8 cellular contexts compared by ENCODE assay signal in the genomic region with DNA sequence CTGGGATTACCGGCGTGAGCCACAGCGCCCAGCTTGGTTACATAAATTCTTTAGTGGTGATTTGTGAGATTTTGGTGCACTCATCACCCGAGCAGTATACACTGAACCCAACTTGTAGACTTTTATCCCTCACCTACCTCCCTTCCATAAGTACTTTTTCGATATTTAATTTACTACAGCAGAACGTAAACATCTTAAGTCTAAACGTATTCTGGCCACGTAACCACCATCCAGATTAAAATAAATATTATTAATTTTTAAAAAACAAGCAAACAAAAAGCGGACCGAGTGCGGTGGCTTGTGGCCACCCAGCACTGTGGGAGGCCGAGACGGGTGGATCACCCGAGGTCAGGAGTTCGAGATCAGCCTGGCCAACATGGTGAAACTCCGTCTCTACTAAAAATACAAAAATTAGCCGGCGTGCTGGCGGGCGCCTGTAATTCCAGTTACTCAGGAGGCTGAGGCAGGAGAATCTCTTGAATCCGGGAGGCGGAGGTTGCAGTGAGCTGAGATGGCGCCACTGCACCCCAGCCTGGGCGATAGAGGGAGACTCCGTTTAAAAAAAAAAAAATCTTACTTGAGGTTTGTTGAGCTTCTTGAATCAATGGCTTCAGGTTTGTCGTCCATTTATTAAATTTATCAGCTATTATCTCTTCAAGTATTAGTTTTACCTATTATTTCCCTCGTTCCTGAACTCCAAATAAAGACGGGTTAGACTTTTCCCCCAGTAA. TPM values are rescaled to one million over a fixed set of nuclear protein-coding genes. Genes with fewer than 3 reads are reported as not detected.
A peak's percentile ranks its signal among the peaks of the same experiment; 100 is the strongest.
DNase-seq lines count a peak whose midpoint lies in the region; ATAC-seq and TF ChIP-seq lines count a peak whose summit lies in the region.
"Not testable (repeated sequence)": the region's sequence is repeated elsewhere in the genome, so short reads cannot be mapped to it uniquely, and the experiment has no call there.

No MANE protein-coding gene starts in this region.

- TF ChIP-seq CTCF in gastroesophageal sphincter (IDR thresholded peaks at IDR 0.05) (peak in 2 of 4 experiments; percentile 16 to 22), neural progenitor cell (IDR thresholded peaks at IDR 0.05) (peak; percentile 29)

- H3K79me2 ChIP-seq in neural progenitor cell (ENCODE audit: low read depth), result peaks cover 40% of the 10 kb centered on the region

- peak overlapping the region; percentile 1 for H3K9ac ChIP-seq in neural progenitor cell

- H3K36me3 ChIP-seq in gastroesophageal sphincter (peaks cover 0 to 26% of the 10 kb centered on the region in 2 donors), neural progenitor cell (peaks cover 22% of the 10 kb centered on the region)

- not testable (repeated sequence) for TF ChIP-seq EP300 in gastroesophageal sphincter (IDR thresholded peaks at IDR 0.05)

- 6 to 11% methylated on average over 23 to 28 of the region's 28 CpGs for WGBS in gastroesophageal sphincter (ENCODE audit: low coverage in 1 of 2), 2 donors

- H3K4me1 Mint-ChIP-seq in activated naive CD4-positive, alpha-beta T cell treated with anti-CD3 and anti-CD28 coated beads, Interleukin-2, amount 10 ng/mL, durations not matched to agents 7 days and 5 days, result peaks cover 37% of the 10 kb centered on the region
- H3K4me1 Mint-ChIP-seq in neural progenitor cell, result peaks cover 19% of the 10 kb centered on the region

- not testable (repeated sequence) for H3K27me3 ChIP-seq in gastroesophageal sphincter, neural progenitor cell

- peaks cover 36% of the 10 kb centered on the region for H3K36me3 Mint-ChIP-seq in activated naive CD4-positive, alpha-beta T cell treated with anti-CD3 and anti-CD28 coated beads, Interleukin-2, amount 10 ng/mL, durations not matched to agents 7 days and 5 days
- H3K36me3 Mint-ChIP-seq in neural progenitor cell, result peaks cover 26% of the 10 kb centered on the region

- peaks cover 19% of the 10 kb centered on the region for H4K20me1 ChIP-seq in neural progenitor cell (ENCODE audit: low read depth)

- H3F3A ChIP-seq in neural progenitor cell (ENCODE audit: low read depth), result peaks cover 33% of the 10 kb centered on the region

- H3K4me1 ChIP-seq in gastroesophageal sphincter, result peaks cover 0 to 32% (median 5%) of the 10 kb centered on the region in 3 donors
- peaks cover 11% of the 10 kb centered on the region for H3K4me1 ChIP-seq in neural progenitor cell

- CTCF ChIA-PET in activated naive CD4-positive, alpha-beta T cell treated with anti-CD3 and anti-CD28 coated beads, Interleukin-2, amount 10 ng/mL, durations not matched to agents 7 days and 5 days (lab: Charles Lee), result interaction anchor here (0.6 to 2.0 kb wide), 9 partner anchors 63 to 320 kb away, joined by 3 to 8 read pairs (median 3); partner anchors contain the start of gene RAB13

- H3K4me3 ChIP-seq in gastroesophageal sphincter (peak overlapping the region; percentile 52 to 80), neural progenitor cell (peak overlapping the region; percentile 74)

- TF ChIP-seq POLR2A in gastroesophageal sphincter (IDR thresholded peaks at IDR 0.05), result not testable (repeated sequence)

- not testable (repeated sequence) for H3K27ac Mint-ChIP-seq in activated naive CD4-positive, alpha-beta T cell treated with anti-CD3 and anti-CD28 coated beads, Interleukin-2, amount 10 ng/mL, durations not matched to agents 7 days and 5 days
- H3K27ac Mint-ChIP-seq in neural progenitor cell, result peak overlapping the region; percentile 9

- peak; percentile 85 for DNase-seq in ELR (ENCODE audit: low read depth)
- DNase-seq in NCI-H1417 (lab: John Stamatoyannopoulos, UW), result peak in 2 of 3 experiments; percentile 69 to 84
- DNase-seq in SW 1271 (lab: John Stamatoyannopoulos, UW), result peak; percentile 55 to 83
- DNase-seq in activated naive CD4-positive, alpha-beta T cell treated with anti-CD3 and anti-CD28 coated beads, Interleukin-2, amount 10 ng/mL, durations not matched to agents 7 days and 5 days, result peak; percentile 59
- peak; percentile 32 for DNase-seq in neural progenitor cell (ENCODE audit: low spot score)

- H3K4me3 Mint-ChIP-seq in activated naive CD4-positive, alpha-beta T cell treated with anti-CD3 and anti-CD28 coated beads, Interleukin-2, amount 10 ng/mL, durations not matched to agents 7 days and 5 days; neural progenitor cell: not testable (repeated sequence)

- peak overlapping the region; percentile 63 for H3K4me2 ChIP-seq in neural progenitor cell

- not testable (repeated sequence) for H3K9me3 ChIP-seq in gastroesophageal sphincter; neural progenitor cell (ENCODE audit: low read depth)

- peak overlapping the region; percentile 85 for H2AFZ ChIP-seq in neural progenitor cell (replicated peaks)

- H3K27me3 Mint-ChIP-seq in activated naive CD4-positive, alpha-beta T cell treated with anti-CD3 and anti-CD28 coated beads, Interleukin-2, amount 10 ng/mL, durations not matched to agents 7 days and 5 days; neural progenitor cell (ENCODE audit: insufficient read depth, low read depth): not testable (repeated sequence)

- not testable (repeated sequence) for H3K9me3 Mint-ChIP-seq in activated naive CD4-positive, alpha-beta T cell treated with anti-CD3 and anti-CD28 coated beads, Interleukin-2, amount 10 ng/mL, durations not matched to agents 7 days and 5 days; neural progenitor cell

- peak overlapping the region; percentile 85 to 90 (median 88) for H3K27ac ChIP-seq in gastroesophageal sphincter
- H3K27ac ChIP-seq in neural progenitor cell, result not testable (repeated sequence)
- peak overlapping the region; percentile 69 for H3K27ac ChIP-seq in temporal lobe (ENCODE audit: low read depth, low read length)

- ATAC-seq in HG02610 (IDR thresholded peaks at IDR 0.05; ENCODE audit: unreplicated experiment), result peak; percentile 11
- peak; percentile 54 for ATAC-seq in gastroesophageal sphincter

RNA-seq across cellular contexts. Expression of gene ILF2, which starts 1.0 kb away (rescaled TPM):
- total RNA-seq in gastroesophageal sphincter (10 to 100 TPM; 52.1 to 99.2 (median 79.3) TPM), neural progenitor cell (ENCODE audit: low replicate concordance) (474 and 475 TPM in 2 replicates), temporal lobe (133 TPM)

RNA-seq across cellular contexts. Expression of gene NPR1, which starts 6.7 kb away (rescaled TPM):
- total RNA-seq in gastroesophageal sphincter, result 10 to 100 TPM; 36.7 to 57.0 (median 46.7) TPM
- 0.19 and 0.84 TPM in 2 replicates for total RNA-seq in neural progenitor cell (ENCODE audit: low replicate concordance)
- total RNA-seq in temporal lobe, result 0.49 TPM

RNA-seq across cellular contexts. Expression of gene SNAPIN, which starts 13.3 kb away (rescaled TPM):
- total RNA-seq in gastroesophageal sphincter (10 to 100 TPM; 58.9 to 77.4 (median 69.4) TPM), neural progenitor cell (ENCODE audit: low replicate concordance) (50.1 and 52.4 TPM in 2 replicates), temporal lobe (32.2 TPM)

RNA-seq across cellular contexts. Expression of gene CHTOP, which starts 37.9 kb away (rescaled TPM):
- total RNA-seq in gastroesophageal sphincter (10 to 100 TPM; 33.7 to 57.0 (median 42.2) TPM), neural progenitor cell (ENCODE audit: low replicate concordance) (96.1 and 104 TPM in 2 replicates), temporal lobe (61.2 TPM)

RNA-seq across cellular contexts. Expression of gene S100A1, which starts 43.6 kb away (rescaled TPM):
- total RNA-seq in gastroesophageal sphincter (1 to 10 TPM; 2.4 to 8.3 (median 2.8) TPM), neural progenitor cell (ENCODE audit: low replicate concordance) (0.74 TPM in 1 of 2 replicates, not detected in the other), temporal lobe (2.2 TPM)

Comparison
In these comparisons a context has a peak if more than half of its experiments do, and no peak if none do; other contexts are left out.
1. DNase-seq: peak in every context shown above with its lines; median percentile 85 in ELR; 76 in NCI-H1417; 69 in SW 1271; 59 in activated naive CD4-positive, alpha-beta T cell treated with anti-CD3 and anti-CD28 coated beads, Interleukin-2, amount 10 ng/mL, durations not matched to agents 7 days and 5 days; 32 in neural progenitor cell.
2. RNA of gene NPR1, which starts 6.7 kb away (total RNA-seq): 36.7 to 57.0 TPM in gastroesophageal sphincter; 0.49 TPM in temporal lobe (single experiment) and 0.19 to 0.84 TPM in neural progenitor cell; every median in the first group is over 10 times any median in the second.